Comparison of ENCODE assay signal across 8 cellular contexts in genomic region chr22:23787910-23788309, GRCh38. TPM values are rescaled to one million over a fixed set of nuclear protein-coding genes. Genes with fewer than 3 reads are reported as not detected.
A peak's percentile ranks its signal among the peaks of the same experiment; 100 is the strongest.
DNase-seq lines count a peak whose midpoint lies in the region; ATAC-seq and TF ChIP-seq lines count a peak whose summit lies in the region.

No MANE protein-coding gene starts in this region.

- H3K27me3 ChIP-seq in lung (ENCODE audit: control insufficient read depth, insufficient read depth) = no peaks in the 10 kb centered on the region
- no peaks in the 10 kb centered on the region for H3K27me3 ChIP-seq in transverse colon

- peak overlapping the region in 1 of 2 donors; percentile 100 for H3K27ac ChIP-seq in lung (ENCODE audit: low read depth in 1 of 2, low read length in 1 of 2)
- peak overlapping the region; percentile 97 to 99 (median 98) for H3K27ac ChIP-seq in transverse colon

- TF ChIP-seq EP300 in transverse colon (IDR thresholded peaks at IDR 0.05; ENCODE audit: low read depth) = no peak

- WGBS in lung, 2 donors = 63 to 82% methylated on average over 3 of the region's 3 CpGs
- 48 to 75% methylated on average over 1 to 3 of the region's 3 CpGs for WGBS in transverse colon (ENCODE audit: low coverage in 1 of 2), 2 donors

- peak overlapping the region; percentile 75 for H3K4me3 ChIP-seq in astrocyte of the spinal cord (ENCODE audit: low read depth, low read length)
- peak overlapping the region; percentile 94 for H3K4me3 ChIP-seq in lung
- peak overlapping the region; percentile 73 to 89 (median 86) for H3K4me3 ChIP-seq in transverse colon

- TF ChIP-seq POLR2A in transverse colon (IDR thresholded peaks at IDR 0.05) = no peak

- DNase-seq in activated T-cell treated with anti-CD3 and anti-CD28 coated beads, Interleukin-2, amount 50 U/mL, for 72 hours = no peak
- no peak for DNase-seq in activated T-cell treated with anti-CD3 and anti-CD28 coated beads for 4 hours
- no peak for DNase-seq in astrocyte of the spinal cord (ENCODE audit: low read depth, low spot score)
- no peak for DNase-seq in lung (ENCODE audit: low spot score)
- no peak for DNase-seq in transverse colon
- DNase-seq in NCI-H1105 (lab: John Stamatoyannopoulos, UW) = no peak
- DNase-seq in NK-92 (lab: John Stamatoyannopoulos, UW; ENCODE audit: unreplicated experiment) = no peak
- DNase-seq in DMS 273 treated with DMSO at 0.1 percent for 48 hours (lab: John Stamatoyannopoulos, UW) = no peak

- no peak for ATAC-seq in activated T-cell treated with anti-CD3 and anti-CD28 coated beads, Interleukin-2, amount 50 U/mL, for 72 hours (replicated peaks in 1 of 2)
- no peak for ATAC-seq in lung (ENCODE audit: insufficient read depth, low FRiP score)

- peaks cover 8 to 9% of the 10 kb centered on the region in 2 donors for H3K4me1 ChIP-seq in lung (ENCODE audit: control insufficient read depth in 2 of 2, insufficient read depth in 2 of 2, low read length in 2 of 2)
- peaks cover 20 to 74% (median 42%) of the 10 kb centered on the region in 4 donors for H3K4me1 ChIP-seq in transverse colon

- H3K36me3 Mint-ChIP-seq in activated T-cell treated with anti-CD3 and anti-CD28 coated beads, Interleukin-2, amount 50 U/mL, for 72 hours (ENCODE audit: insufficient read depth in 2 of 2) = no peaks in the 10 kb centered on the region

- H3K4me3 Mint-ChIP-seq in activated T-cell treated with anti-CD3 and anti-CD28 coated beads, Interleukin-2, amount 50 U/mL, for 72 hours = peak overlapping the region; percentile 88 to 90

- no peaks in the 10 kb centered on the region for H3K9me3 Mint-ChIP-seq in activated T-cell treated with anti-CD3 and anti-CD28 coated beads, Interleukin-2, amount 50 U/mL, for 72 hours

- peak overlapping the region; percentile 56 for H3K27ac Mint-ChIP-seq in activated T-cell treated with anti-CD3 and anti-CD28 coated beads, Interleukin-2, amount 50 U/mL, for 72 hours

- H3K4me1 Mint-ChIP-seq in activated T-cell treated with anti-CD3 and anti-CD28 coated beads, Interleukin-2, amount 50 U/mL, for 72 hours (ENCODE audit: low read depth) = peaks cover 38% of the 10 kb centered on the region

- TF ChIP-seq CTCF in astrocyte of the spinal cord (IDR thresholded peaks at IDR 0.05; ENCODE audit: low read depth, low read length) (no peak), lung (IDR thresholded peaks at IDR 0.05; ENCODE audit: control extremely low read depth, extremely low read depth) (no peak), transverse colon (IDR thresholded peaks at IDR 0.05) (no peak)

- H3K27me3 Mint-ChIP-seq in activated T-cell treated with anti-CD3 and anti-CD28 coated beads, Interleukin-2, amount 50 U/mL, for 72 hours (ENCODE audit: low read depth) = no peaks in the 10 kb centered on the region

- intact Hi-C loops in transverse colon (cut with DNase I; ENCODE audit: low total_unique reads) = no loop called here

- H3K9me3 ChIP-seq in lung (ENCODE audit: control insufficient read depth in 2 of 2, insufficient read depth in 1 of 2, low read length in 1 of 2) (no peaks in the 10 kb centered on the region), transverse colon (no peaks in the 10 kb centered on the region)

- H3K36me3 ChIP-seq in lung (ENCODE audit: control insufficient read depth in 2 of 2, insufficient read depth in 2 of 2, low read length in 2 of 2) (peaks cover 2 to 13% of the 10 kb centered on the region in 2 donors), transverse colon (no peaks in the 10 kb centered on the region)

- in situ Hi-C loops in astrocyte of the spinal cord (cut with HindIII; ENCODE audit: low sequenced_read_pairs) (no loop called here), transverse colon (cut with MboI; ENCODE audit: low pct_ligation_motif_present in 1 of 4, low pct_unique_long_range_greater_than_20kb in 1 of 4, low sequenced_read_pairs in 3 of 4) (loop anchor here in 2 of 4 donors (10.0 kb wide), 1 partner anchor 57 kb away; no protein-coding TSS in a partner anchor)

RNA-seq across cellular contexts. Expression of gene SMARCB1, which starts 1.1 kb away (rescaled TPM):
- total RNA-seq in activated T-cell treated with anti-CD3 and anti-CD28 coated beads, Interleukin-2, amount 50 U/mL, for 72 hours = 10 to 100 TPM; 67.4 to 83.0 TPM
- total RNA-seq in lung (10 to 100 TPM; 39.2 to 69.6 TPM), transverse colon (10 to 100 TPM; 33.7 to 61.3 (median 54.7) TPM)
- 10 to 100 TPM; 41.0 to 54.6 TPM for polyA plus RNA-seq in lung

RNA-seq across cellular contexts. Expression of gene MMP11, which starts 15.3 kb away (rescaled TPM):
- total RNA-seq in activated T-cell treated with anti-CD3 and anti-CD28 coated beads, Interleukin-2, amount 50 U/mL, for 72 hours = under 1 TPM; 0.46 to 0.56 TPM
- total RNA-seq in lung (1 to 10 TPM; 2.2 to 2.6 TPM), transverse colon (1 to 10 TPM; 1.2 to 2.2 (median 1.6) TPM)
- polyA plus RNA-seq in lung = under 1 TPM; 0.43 to 0.68 TPM

RNA-seq across cellular contexts. Expression of gene CHCHD10, which starts 20.1 kb away (rescaled TPM):
- total RNA-seq in activated T-cell treated with anti-CD3 and anti-CD28 coated beads, Interleukin-2, amount 50 U/mL, for 72 hours = 10 to 100 TPM; 54.4 to 62.5 TPM
- total RNA-seq in lung (100 to 1,000 TPM in 1 of 2 donors, 10 to 100 TPM in 1; 16.6 to 128 TPM), transverse colon (10 to 100 TPM; 15.3 to 80.1 (median 50.8) TPM)
- polyA plus RNA-seq in lung = 100 to 1,000 TPM in 1 of 2 donors, 10 to 100 TPM in 1; 37.2 to 174 TPM

RNA-seq across cellular contexts. Expression of gene C22orf15, which starts 25.1 kb away (rescaled TPM):
- 1 to 10 TPM in 1 of 2 donors, under 1 TPM in 1; 0.72 to 1.5 TPM for total RNA-seq in activated T-cell treated with anti-CD3 and anti-CD28 coated beads, Interleukin-2, amount 50 U/mL, for 72 hours
- total RNA-seq in lung = 10 to 100 TPM; 12.0 to 18.7 TPM
- polyA plus RNA-seq in lung = 1 to 10 TPM; 3.0 to 8.7 TPM
- not detected for total RNA-seq in transverse colon

RNA-seq across cellular contexts. Expression of gene VPREB3, which starts 33.7 kb away (rescaled TPM):
- total RNA-seq in activated T-cell treated with anti-CD3 and anti-CD28 coated beads, Interleukin-2, amount 50 U/mL, for 72 hours = 1 to 10 TPM in 1 of 2 donors, under 1 TPM in 1; 0.90 to 1.7 TPM
- total RNA-seq in lung (not detected), transverse colon (1 to 10 TPM in 2 of 4 donors, not detected in 2; 2.6 to 5.4 TPM)
- 1 to 10 TPM in 1 of 2 donors, under 1 TPM in 1; 0.39 to 1.4 TPM for polyA plus RNA-seq in lung
